ENCODE assay signal across 9 cellular contexts in the genomic region with DNA sequence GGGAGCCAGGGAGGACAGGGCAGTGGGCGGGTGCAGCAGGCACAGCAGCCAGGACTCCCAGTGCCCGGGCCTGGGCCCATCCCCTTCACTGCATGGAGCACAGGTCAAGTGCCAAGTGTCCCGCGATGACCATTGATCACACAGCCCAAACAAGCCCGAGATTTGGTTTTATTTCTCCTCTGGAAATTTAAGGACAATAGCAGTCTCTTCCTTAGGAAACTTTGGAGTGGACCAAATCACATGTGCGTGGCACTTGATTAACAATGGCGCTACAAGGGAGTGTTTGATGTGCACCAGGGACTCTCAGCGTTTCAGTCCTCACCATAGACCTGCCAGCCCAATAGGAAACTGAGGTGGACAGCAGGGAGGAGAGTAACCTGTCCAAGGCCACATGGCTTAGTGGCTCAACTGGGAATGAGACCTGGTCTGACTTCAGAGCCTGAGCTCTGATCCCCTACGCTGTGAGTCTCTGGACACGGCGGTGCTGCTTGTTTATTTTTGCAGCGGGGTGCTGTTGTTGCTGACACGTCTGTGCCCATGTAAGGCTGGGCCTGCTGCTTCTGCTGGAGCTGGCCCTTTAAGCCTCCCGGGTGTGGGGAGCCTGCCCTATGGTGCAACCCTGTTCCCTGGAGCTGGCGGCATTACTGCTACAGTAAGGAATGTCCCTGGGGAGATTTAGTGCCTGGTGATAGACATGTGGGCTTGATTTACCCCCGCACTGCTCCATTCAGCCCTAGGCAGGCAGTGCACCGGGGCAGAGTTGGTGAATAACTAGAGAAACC.
DNase-seq lines count a peak whose midpoint lies in the region; ATAC-seq and TF ChIP-seq lines count a peak whose summit lies in the region.
"Had no signal": no experiment of that assay in that cellular context is flagged by ENCODE, and none has a peak within 500 bp of the region (broad histone marks: within the 10 kb centered on the region; RNA-seq: fewer than 3 reads in every experiment).

No MANE protein-coding gene starts in this region.

- DNase-seq in NCI-H510A treated with DMSO at 0.1 percent for 48 hours (lab: John Stamatoyannopoulos, UW) (peak; percentile 28), NCI-H510A (lab: John Stamatoyannopoulos, UW) (no peak), astrocyte of the cerebellum (ENCODE audit: low read depth) (peak; percentile 63), kidney epithelial cell (ENCODE audit: low read depth) (peak; percentile 67), ureter (ENCODE audit: low spot score) (peak; percentile 73)
- DNase-seq in activated T-cell treated with anti-CD3 and anti-CD28 coated beads, Interleukin-2, amount 50 U/mL, for 4 hours, result no peak
- DNase-seq in stimulated activated CD4-positive, alpha-beta T cell treated with anti-CD3 and anti-CD28 coated beads, Interleukin-4, amount 100 ng/mL, for 24 hours, result no peak
- DNase-seq: CD4-positive, alpha-beta memory T cell had no signal

- in situ Hi-C loops in astrocyte of the cerebellum (cut with HindIII; ENCODE audit: low sequenced_read_pairs), result no loop called here

- H3K9me3 Mint-ChIP-seq in activated T-cell treated with anti-CD3 and anti-CD28 coated beads, Interleukin-2, amount 50 U/mL, for 4 hours, result no peaks in the 10 kb centered on the region

- H3K4me3 Mint-ChIP-seq in activated T-cell treated with anti-CD3 and anti-CD28 coated beads, Interleukin-2, amount 50 U/mL, for 4 hours, result no peak overlapping the region
- H3K4me3 Mint-ChIP-seq: CD4-positive, alpha-beta memory T cell had no signal

- peaks cover 16% of the 10 kb centered on the region for H3K27me3 ChIP-seq in kidney epithelial cell (ENCODE audit: control insufficient read depth, insufficient read depth, low read length)

- H3K36me3 ChIP-seq in kidney epithelial cell (ENCODE audit: control insufficient read depth, insufficient read depth, low read length), result no peaks in the 10 kb centered on the region

- H3K36me3 Mint-ChIP-seq in activated T-cell treated with anti-CD3 and anti-CD28 coated beads, Interleukin-2, amount 50 U/mL, for 4 hours (ENCODE audit: insufficient read depth), result no peaks in the 10 kb centered on the region
- H3K36me3 Mint-ChIP-seq: CD4-positive, alpha-beta memory T cell had no signal

- no peaks in the 10 kb centered on the region for H3K4me1 Mint-ChIP-seq in activated T-cell treated with anti-CD3 and anti-CD28 coated beads, Interleukin-2, amount 50 U/mL, for 4 hours (ENCODE audit: low read depth)
- H3K4me1 Mint-ChIP-seq: CD4-positive, alpha-beta memory T cell had no signal

- H3K4me3 ChIP-seq in astrocyte of the cerebellum (ENCODE audit: low read depth, low read length), result no peak overlapping the region
- H3K4me3 ChIP-seq in kidney epithelial cell (ENCODE audit: low read depth, low read length), result no peak overlapping the region

- no peaks in the 10 kb centered on the region for H3K27me3 Mint-ChIP-seq in activated T-cell treated with anti-CD3 and anti-CD28 coated beads, Interleukin-2, amount 50 U/mL, for 4 hours (ENCODE audit: low read depth)

- TF ChIP-seq CTCF in astrocyte of the cerebellum (IDR thresholded peaks at IDR 0.05; ENCODE audit: low read depth, low read length, missing control alignments) (no peak), kidney epithelial cell (IDR thresholded peaks at IDR 0.05; ENCODE audit: insufficient read depth, low read length, poor library complexity, severe bottlenecking) (no peak)

- no peak for ATAC-seq in activated T-cell treated with anti-CD3 and anti-CD28 coated beads, Interleukin-2, amount 50 U/mL, for 4 hours
- ATAC-seq in GM21515 (IDR thresholded peaks at IDR 0.05; ENCODE audit: unreplicated experiment), result no peak

Comparison
In these comparisons a context has a peak if more than half of its experiments do, and no peak if none do; other contexts are left out.
1. DNase-seq: peak in NCI-H510A treated with DMSO at 0.1 percent for 48 hours (single experiment), astrocyte of the cerebellum (single experiment), kidney epithelial cell (single experiment) and ureter (single experiment); none in NCI-H510A (single experiment), activated T-cell treated with anti-CD3 and anti-CD28 coated beads, Interleukin-2, amount 50 U/mL, for 4 hours (single experiment) and stimulated activated CD4-positive, alpha-beta T cell treated with anti-CD3 and anti-CD28 coated beads, Interleukin-4, amount 100 ng/mL, for 24 hours (single experiment).